Comparison of ENCODE assay signal across 11 cellular contexts in genomic region chr3:32303051-32303786, GRCh38.
DNase-seq lines count a peak whose midpoint lies in the region; ATAC-seq, FAIRE-seq and TF ChIP-seq lines count a peak whose summit lies in the region.
"Had no signal": no experiment of that assay in that cellular context is flagged by ENCODE, and none has a peak within 500 bp of the region (broad histone marks: within the 10 kb centered on the region; RNA-seq: fewer than 3 reads in every experiment).

No MANE protein-coding gene starts in this region.

- H3K4me3 Mint-ChIP-seq in CD8-positive, alpha-beta T cell, result peak overlapping the region; percentile 41
- no peak overlapping the region for H3K4me3 Mint-ChIP-seq in progenitor cell of endocrine pancreas (ENCODE audit: low read depth)
- H3K4me3 Mint-ChIP-seq: neural crest cell had no signal

- peak; percentile 36 for ATAC-seq in CD8-positive, alpha-beta T cell
- ATAC-seq in GM21526 (IDR thresholded peaks at IDR 0.05; ENCODE audit: low FRiP score, unreplicated experiment), result no peak

- H3K27ac Mint-ChIP-seq in CD8-positive, alpha-beta T cell, result peak overlapping the region; percentile 93
- H3K27ac Mint-ChIP-seq in progenitor cell of endocrine pancreas, result peak overlapping the region; percentile 87

- peaks cover 29% of the 10 kb centered on the region for H3K4me1 Mint-ChIP-seq in CD8-positive, alpha-beta T cell (ENCODE audit: low read depth)
- peaks cover 39% of the 10 kb centered on the region for H3K4me1 Mint-ChIP-seq in progenitor cell of endocrine pancreas (ENCODE audit: low read depth)

- intact Hi-C loops in CD8-positive, alpha-beta T cell (cut with DNase I, micrococcal nuclease), result no loop called here

- H3K4me1 ChIP-seq in CD8-positive, alpha-beta T cell (ENCODE audit: insufficient read depth, low read length), result peaks cover 25% of the 10 kb centered on the region

- no peak overlapping the region for H3K4me3 ChIP-seq in CD8-positive, alpha-beta T cell (ENCODE audit: low read depth, low read length)
- H3K4me3 ChIP-seq: cardiac muscle cell had no signal

- no peaks in the 10 kb centered on the region for H3K9me3 ChIP-seq in CD8-positive, alpha-beta T cell (ENCODE audit: low read length)

- H3K36me3 Mint-ChIP-seq in CD8-positive, alpha-beta T cell, result no peaks in the 10 kb centered on the region
- H3K36me3 Mint-ChIP-seq in progenitor cell of endocrine pancreas (ENCODE audit: insufficient read depth), result peaks cover 10% of the 10 kb centered on the region

- TF ChIP-seq CTCF in CD8-positive, alpha-beta T cell (IDR thresholded peaks at IDR 0.05), result no peak
- TF ChIP-seq CTCF in VCaP (conservative IDR thresholded peaks at IDR 0.05) (no peak), progenitor cell of endocrine pancreas (IDR thresholded peaks at IDR 0.05; ENCODE audit: unreplicated experiment) (no peak)

- no peaks in the 10 kb centered on the region for H3K9me3 Mint-ChIP-seq in CD8-positive, alpha-beta T cell
- peaks cover 2% of the 10 kb centered on the region for H3K9me3 Mint-ChIP-seq in progenitor cell of endocrine pancreas (ENCODE audit: low read depth)

- POLR2A ChIA-PET in CD8-positive, alpha-beta T cell (lab: Charles Lee), result interaction anchor here (0.6 to 1.8 kb wide), 5 partner anchors 14 to 104 kb away, joined by 3 to 6 read pairs (median 3); no protein-coding TSS in a partner anchor

- peak overlapping the region; percentile 0 for H3K27ac ChIP-seq in CD8-positive, alpha-beta T cell (ENCODE audit: low read depth, low read length)
- H3K27ac ChIP-seq in VCaP, result peak overlapping the region; percentile 77
- H3K27ac ChIP-seq: cardiac muscle cell, HL-60 had no signal

- DNase-seq in CD8-positive, alpha-beta T cell, result peak in 1 of 7 experiments; percentile 44
- DNase-seq in fibroblast of peridontal ligament (ENCODE audit: extremely low read depth) (peak; percentile 27), progenitor cell of endocrine pancreas (ENCODE audit: low spot score, unreplicated experiment) (no peak), RCC 7860 (ENCODE audit: low spot score) (no peak), NCI-H82 (lab: John Stamatoyannopoulos, UW) (no peak), OCI-M2 (lab: John Stamatoyannopoulos, UW; ENCODE audit: unreplicated experiment) (no peak)

- H3K27me3 ChIP-seq in CD8-positive, alpha-beta T cell (ENCODE audit: insufficient read depth, low read length), result no peaks in the 10 kb centered on the region
- H3K27me3 ChIP-seq: cardiac muscle cell had no signal

- FAIRE-seq in RCC 7860 (lab: Jason Lieb, UNC), result no peak

- CTCF ChIA-PET in CD8-positive, alpha-beta T cell (lab: Charles Lee), result interaction anchor here (1.0 to 4.1 kb wide), 8 partner anchors 15 to 165 kb away, joined by 3 to 20 read pairs (median 6); no protein-coding TSS in a partner anchor

- no peaks in the 10 kb centered on the region for H3K36me3 ChIP-seq in CD8-positive, alpha-beta T cell (ENCODE audit: insufficient read depth, low read length)
- H3K36me3 ChIP-seq: cardiac muscle cell had no signal

- no peaks in the 10 kb centered on the region for H3K27me3 Mint-ChIP-seq in CD8-positive, alpha-beta T cell (ENCODE audit: low read depth)
- H3K27me3 Mint-ChIP-seq in progenitor cell of endocrine pancreas, result no peaks in the 10 kb centered on the region
